Comparison of ENCODE assay signal across 11 cellular contexts in the genomic region with DNA sequence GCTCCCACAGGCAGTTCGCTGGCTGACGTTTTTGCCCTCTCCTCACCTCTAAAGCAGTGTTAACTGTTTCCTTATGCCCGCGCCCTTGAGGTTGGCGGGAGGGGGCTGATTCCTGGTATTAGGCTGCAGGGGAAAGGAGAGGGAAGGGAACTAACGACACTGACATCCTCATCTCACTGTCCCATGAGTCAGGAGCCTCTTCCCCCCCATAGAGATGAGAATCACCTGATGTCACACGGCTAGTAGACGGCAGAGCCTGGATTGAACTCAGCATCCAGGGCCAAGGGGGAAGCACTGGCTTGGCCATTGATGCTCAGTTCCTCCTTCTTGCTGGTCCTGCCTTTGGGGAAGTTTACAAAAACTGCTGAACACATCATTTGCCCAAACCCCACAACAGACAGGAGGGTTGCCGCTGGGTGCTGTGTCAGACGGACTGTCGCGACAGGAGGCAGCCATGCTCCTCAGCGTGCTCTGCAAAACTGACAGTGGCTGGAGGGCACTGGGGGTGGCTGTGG. TPM values are rescaled to one million over a fixed set of nuclear protein-coding genes. Genes with fewer than 3 reads are reported as not detected.
DNase-seq lines count a peak whose midpoint lies in the region; ATAC-seq and TF ChIP-seq lines count a peak whose summit lies in the region.
"Had no signal": no experiment of that assay in that cellular context is flagged by ENCODE, and none has a peak within 500 bp of the region (broad histone marks: within the 10 kb centered on the region; RNA-seq: fewer than 3 reads in every experiment).

No MANE protein-coding gene starts in this region.

- H3K4me1 ChIP-seq in GM23338 (ENCODE audit: insufficient read depth): peaks cover 41% of the 10 kb centered on the region
- peaks cover 3 to 74% (median 56%) of the 10 kb centered on the region in 12 donors for H3K4me1 ChIP-seq in heart left ventricle

- peaks cover 51% of the 10 kb centered on the region for H3K4me1 Mint-ChIP-seq in GM23338

- 0 out of 2 replicates have a peak, but pooled peaks cover 4% of the 10 kb centered on the region for H3K79me2 ChIP-seq in GM23338 (replicated peaks; ENCODE audit: insufficient read depth)

- H3K27me3 ChIP-seq in GM23338 (ENCODE audit: insufficient read depth) (no peaks in the 10 kb centered on the region), heart left ventricle (no peaks in the 10 kb centered on the region)

- 64 to 83% (median 73%) methylated on average over 12 to 13 of the region's 13 CpGs for WGBS in heart left ventricle, 4 donors

- peaks cover 6% of the 10 kb centered on the region; the same call in 2 of the 3 replicates for H3K36me3 Mint-ChIP-seq in GM23338 (ENCODE audit: low read depth)

- TF ChIP-seq POLR2A in heart left ventricle (IDR thresholded peaks at IDR 0.05): no peak

- H3K4me3 ChIP-seq in GM23338 (no peak overlapping the region), SK-N-MC (no peak overlapping the region), heart left ventricle (no peak overlapping the region)

- H3K4me2 ChIP-seq in GM23338: peak overlapping the region; percentile 43

- no peak for TF ChIP-seq CTCF in GM23338 (conservative IDR thresholded peaks at IDR 0.05; ENCODE audit: low read depth in 2 of 2)
- no peak for TF ChIP-seq CTCF in heart left ventricle (IDR thresholded peaks at IDR 0.05)

- no peak overlapping the region for H3K9ac ChIP-seq in SK-N-MC (ENCODE audit: insufficient read length)

- H3K9me3 ChIP-seq in SK-N-MC (ENCODE audit: low read depth, low read length) (no peaks in the 10 kb centered on the region), heart left ventricle (no peaks in the 10 kb centered on the region)

- H3K9me3 Mint-ChIP-seq in GM23338: no peaks in the 10 kb centered on the region

- DNase-seq in GM23338 (ENCODE audit: low spot score) (no peak), SK-N-MC (ENCODE audit: low read depth, low spot score) (no peak), heart left ventricle (peak in 3 of 5 donors; percentile 45 to 71 (median 59)), sciatic nerve (ENCODE audit: low spot score) (no peak), A172 (ENCODE audit: low spot score) (no peak), GM03348 (ENCODE audit: low spot score) (no peak)
- DNase-seq: foreskin melanocyte; NCI-H2107; stimulated activated CD4-positive, alpha-beta T cell treated with anti-CD3 and anti-CD28 coated beads, Interleukin-12 subunit alpha, Interleukin-12 subunit beta, amount 100 ng/mL, for 4 hours had no signal

- no peak for ATAC-seq in GM23338
- peak in 3 of 4 donors; percentile 22 to 52 (median 29) for ATAC-seq in heart left ventricle
- ATAC-seq in sciatic nerve: peak; percentile 62
- no peak for ATAC-seq in HG03108 (IDR thresholded peaks at IDR 0.05; ENCODE audit: unreplicated experiment)
- ATAC-seq in HG03159 (IDR thresholded peaks at IDR 0.05; ENCODE audit: unreplicated experiment): no peak

- no peaks in the 10 kb centered on the region for H3K36me3 ChIP-seq in GM23338 (ENCODE audit: insufficient read depth)
- H3K36me3 ChIP-seq in SK-N-MC (ENCODE audit: insufficient read depth, low read length): 0 out of 2 replicates have a peak, but pooled peaks cover 6% of the 10 kb centered on the region
- H3K36me3 ChIP-seq in heart left ventricle: peaks cover 0 to 19% (median 10%) of the 10 kb centered on the region in 9 donors

- no peak overlapping the region; the same call in 2 of the 3 replicates for H3K4me3 Mint-ChIP-seq in GM23338

- H3F3A ChIP-seq in GM23338 (replicated peaks; ENCODE audit: low read depth): peaks cover 9% of the 10 kb centered on the region; the same call in 1 of the 2 replicates

- H3K27me3 Mint-ChIP-seq in GM23338 (ENCODE audit: insufficient read depth, low read depth, poor library complexity): peaks cover 23% of the 10 kb centered on the region

- intact Hi-C loops in heart left ventricle (cut with DNase I) (loop anchor here in 2 of 10 donors (5.0 to 10.0 kb wide), 2 partner anchors 59 to 301 kb away; partner anchors contain the start of gene ZNF710 (in 1 of the 2)), sciatic nerve (cut with DNase I) (no loop called here)

- H3K27ac Mint-ChIP-seq in GM23338: peak overlapping the region; percentile 88

- H4K20me1 ChIP-seq in GM23338 (replicated peaks; ENCODE audit: insufficient read depth): no peaks in the 10 kb centered on the region; the same call in 1 of the 2 replicates

- no peaks in the 10 kb centered on the region for H3K9me2 ChIP-seq in GM23338 (ENCODE audit: insufficient read depth)

- H3K27ac ChIP-seq in GM23338 (ENCODE audit: low read depth): peak overlapping the region; percentile 80
- H3K27ac ChIP-seq in SK-N-MC: peak overlapping the region; percentile 32; the same call in 1 of the 2 replicates
- peak overlapping the region; percentile 63 to 90 (median 82) for H3K27ac ChIP-seq in heart left ventricle

- H2AFZ ChIP-seq in GM23338: no peak overlapping the region

TF ChIP-seq in GM23338, 12 proteins besides CTCF, POLR2A, EP300 and RAD21 (continues in another document):
- TF ChIP-seq ZNF331 (CRISPR knock-in tag; IDR thresholded peaks at IDR 0.05; ENCODE audit: low read depth) (no peak), CREB1 (CRISPR knock-in tag; IDR thresholded peaks at IDR 0.05; ENCODE audit: low read depth) (no peak), EZH2 (IDR thresholded peaks at IDR 0.05; ENCODE audit: low read depth, unreplicated experiment) (no peak), JUNB (IDR thresholded peaks at IDR 0.05; ENCODE audit: unreplicated experiment) (no peak), EZH2phosphoT487 (IDR thresholded peaks at IDR 0.05; ENCODE audit: unreplicated experiment) (no peak), NANOG (IDR thresholded peaks at IDR 0.05; ENCODE audit: borderline replicate concordance) (no peak), STAT1 (IDR thresholded peaks at IDR 0.05; ENCODE audit: unreplicated experiment) (no peak)
- TF ChIP-seq, protein P1, sequence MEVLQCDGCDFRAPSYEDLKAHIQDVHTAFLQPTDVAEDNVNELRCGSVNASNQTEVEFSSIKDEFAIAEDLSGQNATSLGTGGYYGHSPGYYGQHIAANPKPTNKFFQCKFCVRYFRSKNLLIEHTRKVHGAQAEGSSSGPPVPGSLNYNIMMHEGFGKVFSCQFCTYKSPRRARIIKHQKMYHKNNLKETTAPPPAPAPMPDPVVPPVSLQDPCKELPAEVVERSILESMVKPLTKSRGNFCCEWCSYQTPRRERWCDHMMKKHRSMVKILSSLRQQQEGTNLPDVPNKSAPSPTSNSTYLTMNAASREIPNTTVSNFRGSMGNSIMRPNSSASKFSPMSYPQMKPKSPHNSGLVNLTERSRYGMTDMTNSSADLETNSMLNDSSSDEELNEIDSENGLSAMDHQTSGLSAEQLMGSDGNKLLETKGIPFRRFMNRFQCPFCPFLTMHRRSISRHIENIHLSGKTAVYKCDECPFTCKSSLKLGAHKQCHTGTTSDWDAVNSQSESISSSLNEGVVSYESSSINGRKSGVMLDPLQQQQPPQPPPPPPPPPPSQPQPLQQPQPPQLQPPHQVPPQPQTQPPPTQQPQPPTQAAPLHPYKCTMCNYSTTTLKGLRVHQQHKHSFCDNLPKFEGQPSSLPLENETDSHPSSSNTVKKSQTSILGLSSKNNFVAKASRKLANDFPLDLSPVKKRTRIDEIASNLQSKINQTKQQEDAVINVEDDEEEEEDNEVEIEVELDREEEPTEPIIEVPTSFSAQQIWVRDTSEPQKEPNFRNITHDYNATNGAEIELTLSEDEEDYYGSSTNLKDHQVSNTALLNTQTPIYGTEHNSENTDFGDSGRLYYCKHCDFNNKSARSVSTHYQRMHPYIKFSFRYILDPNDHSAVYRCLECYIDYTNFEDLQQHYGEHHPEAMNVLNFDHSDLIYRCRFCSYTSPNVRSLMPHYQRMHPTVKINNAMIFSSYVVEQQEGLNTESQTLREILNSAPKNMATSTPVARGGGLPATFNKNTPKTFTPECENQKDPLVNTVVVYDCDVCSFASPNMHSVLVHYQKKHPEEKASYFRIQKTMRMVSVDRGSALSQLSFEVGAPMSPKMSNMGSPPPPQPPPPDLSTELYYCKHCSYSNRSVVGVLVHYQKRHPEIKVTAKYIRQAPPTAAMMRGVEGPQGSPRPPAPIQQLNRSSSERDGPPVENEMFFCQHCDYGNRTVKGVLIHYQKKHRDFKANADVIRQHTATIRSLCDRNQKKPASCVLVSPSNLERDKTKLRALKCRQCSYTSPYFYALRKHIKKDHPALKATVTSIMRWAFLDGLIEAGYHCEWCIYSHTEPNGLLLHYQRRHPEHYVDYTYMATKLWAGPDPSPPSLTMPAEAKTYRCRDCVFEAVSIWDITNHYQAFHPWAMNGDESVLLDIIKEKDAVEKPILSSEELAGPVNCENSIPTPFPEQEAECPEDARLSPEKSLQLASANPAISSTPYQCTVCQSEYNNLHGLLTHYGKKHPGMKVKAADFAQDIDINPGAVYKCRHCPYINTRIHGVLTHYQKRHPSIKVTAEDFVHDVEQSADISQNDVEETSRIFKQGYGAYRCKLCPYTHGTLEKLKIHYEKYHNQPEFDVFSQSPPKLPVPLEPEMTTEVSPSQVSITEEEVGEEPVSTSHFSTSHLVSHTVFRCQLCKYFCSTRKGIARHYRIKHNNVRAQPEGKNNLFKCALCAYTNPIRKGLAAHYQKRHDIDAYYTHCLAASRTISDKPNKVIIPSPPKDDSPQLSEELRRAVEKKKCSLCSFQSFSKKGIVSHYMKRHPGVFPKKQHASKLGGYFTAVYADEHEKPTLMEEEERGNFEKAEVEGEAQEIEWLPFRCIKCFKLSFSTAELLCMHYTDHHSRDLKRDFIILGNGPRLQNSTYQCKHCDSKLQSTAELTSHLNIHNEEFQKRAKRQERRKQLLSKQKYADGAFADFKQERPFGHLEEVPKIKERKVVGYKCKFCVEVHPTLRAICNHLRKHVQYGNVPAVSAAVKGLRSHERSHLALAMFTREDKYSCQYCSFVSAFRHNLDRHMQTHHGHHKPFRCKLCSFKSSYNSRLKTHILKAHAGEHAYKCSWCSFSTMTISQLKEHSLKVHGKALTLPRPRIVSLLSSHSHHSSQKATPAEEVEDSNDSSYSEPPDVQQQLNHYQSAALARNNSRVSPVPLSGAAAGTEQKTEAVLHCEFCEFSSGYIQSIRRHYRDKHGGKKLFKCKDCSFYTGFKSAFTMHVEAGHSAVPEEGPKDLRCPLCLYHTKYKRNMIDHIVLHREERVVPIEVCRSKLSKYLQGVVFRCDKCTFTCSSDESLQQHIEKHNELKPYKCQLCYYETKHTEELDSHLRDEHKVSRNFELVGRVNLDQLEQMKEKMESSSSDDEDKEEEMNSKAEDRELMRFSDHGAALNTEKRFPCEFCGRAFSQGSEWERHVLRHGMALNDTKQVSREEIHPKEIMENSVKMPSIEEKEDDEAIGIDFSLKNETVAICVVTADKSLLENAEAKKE (CRISPR knock-in tag; IDR thresholded peaks at IDR 0.05): no peak

RNA-seq across cellular contexts. Expression of gene IDH2, which starts 38.5 kb away (rescaled TPM):
- 63.6 and 64.0 TPM in 2 replicates for total RNA-seq in GM23338 (2014; rRNA removed; shearing (Covaris generic))
- polyA plus RNA-seq in GM23338 (2016; fragmentation: Nextera tagmentation; extraction: Ambion mirVana) (54.9 and 58.1 TPM in 2 replicates), heart left ventricle (100 to 1,000 TPM; 366 to 619 TPM)
- total RNA-seq in heart left ventricle (1,000 to 10,000 TPM in 2 of 9 donors, 100 to 1,000 TPM in 7; 573 to 1,258 (median 787) TPM), sciatic nerve (18.5 TPM)
- 43.7 and 61.6 TPM in 2 replicates for total RNA-seq in A172 (2014; rRNA removed; shearing (Covaris generic))

Comparison
In these comparisons a context has a peak if more than half of its experiments do, and no peak if none do; other contexts are left out.
1. ATAC-seq: peak in heart left ventricle (3 of 4) and sciatic nerve (single experiment); none in GM23338 (single experiment), HG03108 (single experiment) and HG03159 (single experiment).
2. DNase-seq: peak in heart left ventricle (3 of 5); none in GM23338 (single experiment), SK-N-MC (single experiment), sciatic nerve (single experiment), A172 (single experiment) and GM03348 (single experiment).
3. Peak in every context shown above with its lines, with median percentiles within 50 percentile points of each other: H3K27ac ChIP-seq.